In genomic region chr11:2100361-2101170, GRCh38 we compare ENCODE assay signal across 13 cellular contexts. TPM values are rescaled to one million over a fixed set of nuclear protein-coding genes. Genes with fewer than 3 reads are reported as not detected.
DNase-seq lines count a peak whose midpoint lies in the region; ATAC-seq and TF ChIP-seq lines count a peak whose summit lies in the region.
"Had no signal": no experiment of that assay in that cellular context is flagged by ENCODE, and none has a peak within 500 bp of the region (broad histone marks: within the 10 kb centered on the region; RNA-seq: fewer than 3 reads in every experiment).

No MANE protein-coding gene starts in this region.

- ATAC-seq in RWPE2 (ENCODE audit: low read depth), result no peak
- ATAC-seq in Right ventricle myocardium inferior, result no peak
- peak in 2 of 3 donors; percentile 56 to 63 for ATAC-seq in natural killer cell
- no peak for ATAC-seq in GM18505 (IDR thresholded peaks at IDR 0.05; ENCODE audit: unreplicated experiment)
- no peak for ATAC-seq in GM18861 (IDR thresholded peaks at IDR 0.05; ENCODE audit: unreplicated experiment)

- no peaks in the 10 kb centered on the region for H3K36me3 Mint-ChIP-seq in natural killer cell

- TF ChIP-seq CTCF in RWPE2 (IDR thresholded peaks at IDR 0.05; ENCODE audit: poor library complexity, severe bottlenecking) (no peak), natural killer cell (IDR thresholded peaks at IDR 0.05) (no peak)

- no peaks in the 10 kb centered on the region for H3K9me3 Mint-ChIP-seq in natural killer cell
- H3K9me3 Mint-ChIP-seq: activated B cell treated with CpG ODN at 0.5 μM for 24 hours; activated T-helper 2 cell treated with anti-CD3 and anti-CD28 coated beads, Interferon-gamma antibody, Interleukin-2, Interleukin-4, amounts not matched to agents 10 μg/mL and 5 μg/mL and 100 μg/mL, durations not matched to agents 14 hours and 24 hours and 36 hours; CD4-positive, alpha-beta T cell had no signal

- H3K4me1 ChIP-seq in RWPE2 (ENCODE audit: insufficient read depth, poor library complexity, severe bottlenecking), result peaks cover 16% of the 10 kb centered on the region

- H3K9me3 ChIP-seq in RWPE2 (ENCODE audit: severe bottlenecking), result no peaks in the 10 kb centered on the region
- H3K9me3 ChIP-seq: uterus had no signal

- H3K27me3 ChIP-seq in RWPE2 (ENCODE audit: insufficient read depth, poor library complexity, severe bottlenecking), result no peaks in the 10 kb centered on the region
- H3K27me3 ChIP-seq: uterus had no signal

- intact Hi-C loops in Right ventricle myocardium inferior (cut with DNase I), result no loop called here
- intact Hi-C loops in natural killer cell (cut with micrococcal nuclease), result no loop called here

- peak; percentile 81 for DNase-seq in Daoy (ENCODE audit: low read depth)
- DNase-seq in RWPE2 (ENCODE audit: low spot score), result peak; percentile 56
- DNase-seq in Right ventricle myocardium inferior (ENCODE audit: missing footprints), result peak; percentile 73
- no peak for DNase-seq in natural killer cell
- no peak for DNase-seq in HCEC 1CT
- DNase-seq in NCI-H1092 treated with DMSO at 0.1 percent for 48 hours (lab: John Stamatoyannopoulos, UW), result no peak
- DNase-seq: Karpas-422, uterus had no signal

- H3K27ac ChIP-seq in RWPE2 (ENCODE audit: poor library complexity, severe bottlenecking), result no peak overlapping the region
- H3K27ac ChIP-seq: uterus had no signal

- H3K27ac Mint-ChIP-seq in natural killer cell, result no peak overlapping the region
- H3K27ac Mint-ChIP-seq: activated B cell treated with CpG ODN at 0.5 μM for 24 hours; activated T-helper 2 cell treated with anti-CD3 and anti-CD28 coated beads, Interferon-gamma antibody, Interleukin-2, Interleukin-4, amounts not matched to agents 10 μg/mL and 5 μg/mL and 100 μg/mL, durations not matched to agents 14 hours and 24 hours and 36 hours; CD4-positive, alpha-beta T cell had no signal

- no peak for TF ChIP-seq POLR2A in GM18505 (IDR thresholded peaks at IDR 0.05; ENCODE audit: borderline replicate concordance, extremely low read depth, insufficient read depth, insufficient read length)

- no peak overlapping the region for H3K4me3 ChIP-seq in RWPE2 (ENCODE audit: severe bottlenecking)
- H3K4me3 ChIP-seq: uterus had no signal

- peaks cover 0 to 7% of the 10 kb centered on the region in 2 donors for H3K27me3 Mint-ChIP-seq in natural killer cell (ENCODE audit: low read depth in 2 of 2)
- H3K27me3 Mint-ChIP-seq: CD4-positive, alpha-beta T cell had no signal

- no peaks in the 10 kb centered on the region for H3K36me3 ChIP-seq in RWPE2 (ENCODE audit: low read depth)
- H3K36me3 ChIP-seq: uterus had no signal

- H3K4me1 Mint-ChIP-seq in natural killer cell, result no peaks in the 10 kb centered on the region
- H3K4me1 Mint-ChIP-seq: activated B cell treated with CpG ODN at 0.5 μM for 24 hours had no signal

- H3K4me3 Mint-ChIP-seq in natural killer cell, result no peak overlapping the region
- H3K4me3 Mint-ChIP-seq: activated B cell treated with CpG ODN at 0.5 μM for 24 hours; CD4-positive, alpha-beta T cell had no signal

RNA-seq across cellular contexts. Expression of gene IGF2, which starts 38.6 kb away (rescaled TPM):
- 0.29 and 0.45 TPM in 2 replicates for total RNA-seq in Daoy (2014; rRNA removed; shearing (Covaris generic))
- total RNA-seq in Right ventricle myocardium inferior (80.9 TPM), natural killer cell (not detected)
- total RNA-seq: activated B cell treated with CpG ODN at 0.5 μM for 24 hours; CD4-positive, alpha-beta T cell had no signal

Comparison
In these comparisons a context has a peak if more than half of its experiments do, and no peak if none do; other contexts are left out.
1. DNase-seq: peak in Daoy (single experiment), RWPE2 (single experiment) and Right ventricle myocardium inferior (single experiment); none in natural killer cell (single experiment), HCEC 1CT (single experiment) and NCI-H1092 treated with DMSO at 0.1 percent for 48 hours (single experiment).
2. ATAC-seq: peak in natural killer cell (2 of 3); none in RWPE2 (single experiment), Right ventricle myocardium inferior (single experiment), GM18505 (single experiment) and GM18861 (single experiment).
3. RNA of gene IGF2, which starts 38.6 kb away (total RNA-seq): 80.9 TPM in Right ventricle myocardium inferior (single experiment); 0.29 to 0.45 TPM in Daoy and not detected in natural killer cell; every median in the first group is over 10 times any median in the second.